13 cellular contexts compared by ENCODE assay signal in the genomic region with DNA sequence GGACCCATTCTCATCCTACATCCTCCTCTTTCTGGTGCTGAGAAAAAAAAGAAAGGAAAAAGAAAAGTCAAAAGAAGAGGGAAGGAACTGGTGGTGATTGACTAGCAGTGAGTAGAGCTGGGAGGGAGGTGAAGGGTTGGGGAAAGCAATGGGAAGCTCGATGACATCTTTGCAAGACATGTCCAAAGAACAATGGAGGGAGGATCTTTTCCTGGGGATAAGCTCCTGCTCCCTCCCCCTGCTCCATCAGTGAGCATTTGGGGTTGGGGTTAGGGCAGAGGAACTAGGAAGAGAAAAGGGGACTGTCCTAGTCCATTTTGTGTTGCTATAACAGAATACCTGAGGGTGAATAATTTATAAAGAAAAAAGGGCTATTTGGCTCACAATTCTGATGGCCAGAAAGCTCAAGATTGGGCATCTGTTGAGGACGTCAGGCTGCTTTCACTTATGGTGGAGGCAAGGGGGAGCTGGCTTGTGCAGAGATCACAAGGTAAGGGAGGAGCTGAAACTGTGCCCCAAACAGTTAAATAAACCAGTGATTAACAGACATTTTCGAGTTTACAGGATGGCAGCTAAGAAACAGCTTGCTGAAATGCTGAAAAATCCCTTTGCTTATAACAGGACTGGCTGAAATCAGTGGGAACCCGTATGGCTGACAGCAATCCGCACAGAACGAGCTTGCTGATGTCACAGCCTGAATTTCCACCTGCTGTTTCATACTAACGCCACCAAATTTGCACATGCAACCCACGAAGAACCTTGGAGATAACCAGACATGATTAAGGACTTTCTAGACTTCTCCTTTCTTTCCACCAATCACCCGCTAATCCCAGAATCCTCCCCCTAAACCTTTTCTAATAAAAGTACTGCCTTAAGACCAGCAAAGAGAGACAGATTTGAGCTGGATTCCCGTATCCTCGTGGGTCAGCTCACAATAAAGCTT. TPM values are rescaled to one million over a fixed set of nuclear protein-coding genes. Genes with fewer than 3 reads are reported as not detected.
DNase-seq lines count a peak whose midpoint lies in the region; ATAC-seq and TF ChIP-seq lines count a peak whose summit lies in the region.
"Had no signal": no experiment of that assay in that cellular context is flagged by ENCODE, and none has a peak within 500 bp of the region (broad histone marks: within the 10 kb centered on the region; RNA-seq: fewer than 3 reads in every experiment).

No MANE protein-coding gene starts in this region.

- H3F3A ChIP-seq in GM23338 (replicated peaks; ENCODE audit: low read depth) = no peaks in the 10 kb centered on the region

- no peak for TF ChIP-seq CTCF in GM23338 (conservative IDR thresholded peaks at IDR 0.05; ENCODE audit: low read depth in 2 of 2)
- no peak for TF ChIP-seq CTCF in coronary artery (IDR thresholded peaks at IDR 0.05)
- TF ChIP-seq CTCF in GM10248 (IDR thresholded peaks at IDR 0.05; ENCODE audit: control extremely low read depth, extremely low read depth, low read depth, missing control alignments) = no peak

- no peak overlapping the region for H4K12ac ChIP-seq in trophoblast cell (ENCODE audit: low read depth, low read length)

- no peaks in the 10 kb centered on the region; the same call in 2 of the 3 replicates for H3K9me3 Mint-ChIP-seq in GM23338

- no peak overlapping the region for H3K18ac ChIP-seq in trophoblast cell (ENCODE audit: low read length)

- CTCF ChIA-PET in GM10248 (lab: Yijun Ruan, JAX) = interaction anchor here (0.9 to 1.9 kb wide), 7 partner anchors 9 to 408 kb away, joined by 3 to 6 read pairs (median 4); a partner anchor contains a TSS

- POLR2A ChIA-PET in GM10248 (lab: Yijun Ruan, JAX) = interaction anchor here (0.6 kb wide), 1 partner anchor 166 kb away, joined by 4 read pairs; no protein-coding TSS in a partner anchor

- H3K9me2 ChIP-seq in GM23338 (ENCODE audit: insufficient read depth) = no peaks in the 10 kb centered on the region

- H4K91ac ChIP-seq in trophoblast cell (ENCODE audit: low read depth, low read length) = no peak overlapping the region

- H3K79me2 ChIP-seq in GM23338 (replicated peaks; ENCODE audit: insufficient read depth) (no peaks in the 10 kb centered on the region), trophoblast cell (ENCODE audit: control insufficient read depth, insufficient read depth, low read length, poor library complexity) (no peaks in the 10 kb centered on the region)

- H3K27ac ChIP-seq in GM23338 (ENCODE audit: low read depth) = no peak overlapping the region
- H3K27ac ChIP-seq in coronary artery = no peak overlapping the region
- H3K27ac ChIP-seq in trophoblast cell (ENCODE audit: low read depth, low read length) = no peak overlapping the region
- H3K27ac ChIP-seq: colonic mucosa, Peyer's patch had no signal

- no peak overlapping the region for H3K4ac ChIP-seq in trophoblast cell (ENCODE audit: low read depth, low read length)

- H3K4me2 ChIP-seq in GM23338 = peak overlapping the region; percentile 35; the same call in 1 of the 2 replicates
- no peak overlapping the region for H3K4me2 ChIP-seq in trophoblast cell (ENCODE audit: low read length)

- no peak overlapping the region for H3K23ac ChIP-seq in trophoblast cell (ENCODE audit: low read length)

- peaks cover 2% of the 10 kb centered on the region for H3K27me3 Mint-ChIP-seq in GM23338 (ENCODE audit: insufficient read depth, low read depth, poor library complexity)

- no peak overlapping the region; the same call in 2 of the 3 replicates for H3K4me3 Mint-ChIP-seq in GM23338

- no peak overlapping the region for H3K4me3 ChIP-seq in GM23338
- peak overlapping the region; percentile 31 for H3K4me3 ChIP-seq in coronary artery
- no peak overlapping the region for H3K4me3 ChIP-seq in trophoblast cell (ENCODE audit: low read depth, low read length)
- H3K4me3 ChIP-seq: colonic mucosa, Peyer's patch had no signal

- H3K9me3 ChIP-seq in trophoblast cell (ENCODE audit: insufficient read depth, low read depth, low read length) = peaks cover 2% of the 10 kb centered on the region
- H3K9me3 ChIP-seq: colonic mucosa, Peyer's patch had no signal

- no peak overlapping the region for H2BK5ac ChIP-seq in trophoblast cell (ENCODE audit: low read depth, low read length, poor library complexity)

- H4K8ac ChIP-seq in trophoblast cell (ENCODE audit: low read depth, low read length) = no peak overlapping the region

- no CpG with 5 or more reads among the region's 11 CpGs for WGBS in trophoblast cell (ENCODE audit: extremely low coverage, insufficient coverage, insufficient read length)

- H3K79me1 ChIP-seq in trophoblast cell (ENCODE audit: low read length) = no peaks in the 10 kb centered on the region

- no peak overlapping the region for H2BK12ac ChIP-seq in trophoblast cell (ENCODE audit: low read length)

- no peaks in the 10 kb centered on the region for H3K36me3 ChIP-seq in GM23338 (ENCODE audit: insufficient read depth)
- no peaks in the 10 kb centered on the region for H3K36me3 ChIP-seq in trophoblast cell (ENCODE audit: control insufficient read depth in 1 of 2, insufficient read depth in 2 of 2, low read length in 2 of 2)
- H3K36me3 ChIP-seq: colonic mucosa, Peyer's patch had no signal

- peak overlapping the region; percentile 8; the same call in 1 of the 2 replicates for H3K27ac Mint-ChIP-seq in GM23338

- H3K9ac ChIP-seq in trophoblast cell (ENCODE audit: low read length) = no peak overlapping the region

- H3K4me1 ChIP-seq in GM23338 (ENCODE audit: insufficient read depth) (peaks cover 19% of the 10 kb centered on the region; the same call in 1 of the 2 replicates), trophoblast cell (ENCODE audit: control insufficient read depth in 1 of 2, insufficient read depth in 2 of 2, low read length in 2 of 2) (peaks cover 3% of the 10 kb centered on the region in 2 experiments)
- H3K4me1 ChIP-seq: colonic mucosa, Peyer's patch had no signal

- H4K20me1 ChIP-seq in GM23338 (replicated peaks; ENCODE audit: insufficient read depth) = no peaks in the 10 kb centered on the region

- no peak overlapping the region for H2BK120ac ChIP-seq in trophoblast cell (ENCODE audit: insufficient read depth, low read length, poor library complexity)

- ATAC-seq in GM23338 (peak; percentile 13; the same call in 1 of the 3 replicates), HG03432 (IDR thresholded peaks at IDR 0.05; ENCODE audit: unreplicated experiment) (no peak)

- H3K36me3 Mint-ChIP-seq in GM23338 (ENCODE audit: low read depth) = no peaks in the 10 kb centered on the region

- no peaks in the 10 kb centered on the region for H3K27me3 ChIP-seq in GM23338 (ENCODE audit: insufficient read depth)
- H3K27me3 ChIP-seq in trophoblast cell (ENCODE audit: insufficient read depth, low read length) = no peaks in the 10 kb centered on the region
- H3K27me3 ChIP-seq: colonic mucosa, Peyer's patch had no signal

- H2AK5ac ChIP-seq in trophoblast cell (ENCODE audit: low read length) = no peak overlapping the region

- peaks cover 22% of the 10 kb centered on the region for H3K4me1 Mint-ChIP-seq in GM23338

- H2AFZ ChIP-seq in GM23338 (peak overlapping the region; percentile 66), trophoblast cell (ENCODE audit: insufficient read depth, low read length, poor library complexity) (no peak overlapping the region)

- no peak overlapping the region for H3K14ac ChIP-seq in trophoblast cell (ENCODE audit: low read length)

- DNase-seq in GM23338 (ENCODE audit: low spot score) = peak; percentile 35
- DNase-seq in NCI-H2227 treated with DMSO at 0.1 percent for 48 hours (lab: John Stamatoyannopoulos, UW) = peak; percentile 15
- no peak for DNase-seq in coronary artery (ENCODE audit: low spot score)
- DNase-seq in trophoblast cell = peak; percentile 16 to 46
- DNase-seq in GM10248 (ENCODE audit: extremely low spot score) = no peak
- no peak for DNase-seq in NCI-H1048 (lab: John Stamatoyannopoulos, UW)
- DNase-seq: activated effector memory CD4-positive, alpha-beta T cell treated with anti-CD3 and anti-CD28 coated beads, Interleukin-2, amount 50 U/mL, for 16 hours; colonic mucosa; glutamatergic neuron; NCI-H1105 treated with DMSO at 0.1 percent for 48 hours; Peyer's patch had no signal

TF ChIP-seq in GM23338, 12 proteins besides CTCF, POLR2A, EP300 and RAD21 (continues in another document):
- no peak for TF ChIP-seq CREB1 (CRISPR knock-in tag; IDR thresholded peaks at IDR 0.05; ENCODE audit: low read depth)
- no peak for TF ChIP-seq POLR2AphosphoS5 (IDR thresholded peaks at IDR 0.05; ENCODE audit: low read depth)

RNA-seq across cellular contexts. Expression of a gene that starts 1.6 kb away (rescaled TPM):
- total RNA-seq in GM23338 (2014; rRNA removed; shearing (Covaris generic)) = not detected in 2 replicates
- polyA plus RNA-seq in GM23338 (2016; fragmentation: Nextera tagmentation; extraction: Ambion mirVana) = not detected in 2 replicates
- not detected in 2 replicates for polyA plus RNA-seq in trophoblast cell (2013)
- total RNA-seq: colonic mucosa, mononuclear cell, Peyer's patch had no signal

RNA-seq across cellular contexts. Expression of a gene that starts 28.0 kb away (rescaled TPM):
- 0.43 and 0.52 TPM in 2 replicates for total RNA-seq in GM23338 (2014; rRNA removed; shearing (Covaris generic))
- polyA plus RNA-seq in GM23338 (2016; fragmentation: Nextera tagmentation; extraction: Ambion mirVana) = 0.26 and 0.50 TPM in 2 replicates
- polyA plus RNA-seq in trophoblast cell (2013) = 0.01 TPM in 2 replicates
- total RNA-seq: mononuclear cell had no signal

RNA-seq across cellular contexts. Expression of a gene that starts 42.9 kb away (rescaled TPM):
- total RNA-seq in GM23338 (2014; rRNA removed; shearing (Covaris generic)) = 2.3 and 4.7 TPM in 2 replicates
- 3.2 and 3.6 TPM in 2 replicates for polyA plus RNA-seq in GM23338 (2016; fragmentation: Nextera tagmentation; extraction: Ambion mirVana)
- polyA plus RNA-seq in trophoblast cell (2013) = 2.6 and 2.8 TPM in 2 replicates

RNA-seq across cellular contexts. Expression of a gene that starts 44.9 kb away (rescaled TPM):
- 3,158 and 4,450 TPM in 2 replicates for total RNA-seq in GM23338 (2014; rRNA removed; shearing (Covaris generic))
- 2,274 and 2,541 TPM in 2 replicates for polyA plus RNA-seq in GM23338 (2016; fragmentation: Nextera tagmentation; extraction: Ambion mirVana)
- polyA plus RNA-seq in trophoblast cell (2013) = 4,392 and 4,726 TPM in 2 replicates

Comparison
In these comparisons a context has a peak if more than half of its experiments do, and no peak if none do; other contexts are left out.
1. DNase-seq: peak in GM23338 (single experiment), NCI-H2227 treated with DMSO at 0.1 percent for 48 hours (single experiment) and trophoblast cell (2 of 2); none in coronary artery (single experiment), GM10248 (single experiment) and NCI-H1048 (single experiment).